In genomic region chr1:218344814-218345672, GRCh38 we compare ENCODE assay signal across 7 cellular contexts. TPM values are rescaled to one million over a fixed set of nuclear protein-coding genes. Genes with fewer than 3 reads are reported as not detected.
DNase-seq lines count a peak whose midpoint lies in the region; ATAC-seq and TF ChIP-seq lines count a peak whose summit lies in the region.

Gene TGFB2 (plus strand): TSS chr1:218345336. CDS start chr1:218346702, 1,366 bp downstream.

- H2BK12ac ChIP-seq in mesenchymal stem cell (ENCODE audit: low read length in 2 of 2), result peak within 1 kb of the TSS in 1 of 2 experiments; percentile 8

- H3K23ac ChIP-seq in mesenchymal stem cell (ENCODE audit: low read length in 2 of 2), result peak within 1 kb of the TSS in 1 of 2 experiments; percentile 81

- peak within 1 kb of the TSS; percentile 56 for H3K4me2 ChIP-seq in mesenchymal stem cell (ENCODE audit: low read length, poor library complexity, severe bottlenecking)

- peak within 1 kb of the TSS; percentile 26 to 54 for H3K4ac ChIP-seq in mesenchymal stem cell (ENCODE audit: low read depth in 1 of 2, low read length in 2 of 2)

- H2BK120ac ChIP-seq in mesenchymal stem cell (ENCODE audit: low read depth, low read length), result no peak within 1 kb of the TSS

- DNase-seq in GM03348 (ENCODE audit: low spot score), result peak; percentile 45
- DNase-seq in SW480 (ENCODE audit: low spot score), result peak; percentile 14
- peak; percentile 57 for DNase-seq in epithelial cell of esophagus (ENCODE audit: low read depth)
- DNase-seq in mesenchymal stem cell, result peak; percentile 89
- peak; percentile 64 to 84 for DNase-seq in tibial artery

- H3K27ac ChIP-seq in HUES64 (ENCODE audit: low read depth, low read length) (no peak within 1 kb of the TSS), mesenchymal stem cell (ENCODE audit: low read length, poor library complexity, severe bottlenecking) (peak within 1 kb of the TSS; percentile 99), tibial artery (peak within 1 kb of the TSS; percentile 94)

- H3K9ac ChIP-seq in HUES64 (ENCODE audit: low read depth, low read length) (peak within 1 kb of the TSS; percentile 63), mesenchymal stem cell (ENCODE audit: low read length) (peak within 1 kb of the TSS; percentile 96)

- H3K36me3 ChIP-seq in HUES64 (ENCODE audit: insufficient read depth, low read length) (no peaks in the 10 kb centered on the region), mesenchymal stem cell (ENCODE audit: control insufficient read depth in 1 of 2, insufficient read depth in 2 of 2, low read depth in 1 of 2, low read length in 2 of 2) (no peaks in the 10 kb centered on the region), tibial artery (no peaks in the 10 kb centered on the region)

- intact Hi-C loops in tibial artery (cut with DNase I; ENCODE audit: low total_unique reads), result loop anchor here (5.0 to 10.0 kb wide), 3 partner anchors 117 to 640 kb away; no protein-coding TSS in a partner anchor

- H2AFZ ChIP-seq in mesenchymal stem cell (ENCODE audit: low read depth, low read length), result peak within 1 kb of the TSS; percentile 30

- peak within 1 kb of the TSS; percentile 46 for H2BK5ac ChIP-seq in mesenchymal stem cell (ENCODE audit: low read depth, low read length, poor library complexity, severe bottlenecking)

- H3K9me3 ChIP-seq in HUES64 (ENCODE audit: insufficient read depth, low read depth, low read length) (no peaks in the 10 kb centered on the region), mesenchymal stem cell (ENCODE audit: control insufficient read depth, low read length) (no peaks in the 10 kb centered on the region), tibial artery (no peaks in the 10 kb centered on the region)

- peak within 1 kb of the TSS; percentile 42 for H4K8ac ChIP-seq in mesenchymal stem cell (ENCODE audit: low read length)

- peaks cover 4% of the 10 kb centered on the region for H3K79me1 ChIP-seq in mesenchymal stem cell (replicated peaks; ENCODE audit: low read length, poor library complexity, severe bottlenecking)

- H3K27me3 ChIP-seq in HUES64 (ENCODE audit: insufficient read depth, low read length) (peaks cover 39% of the 10 kb centered on the region), mesenchymal stem cell (ENCODE audit: control insufficient read depth in 1 of 2, insufficient read depth in 1 of 2, low read length in 2 of 2) (no peaks in the 10 kb centered on the region), tibial artery (no peaks in the 10 kb centered on the region)

- H3K4me3 ChIP-seq in HUES64 (ENCODE audit: low read length), result peak within 1 kb of the TSS; percentile 64
- H3K4me3 ChIP-seq in epithelial cell of esophagus (ENCODE audit: low read length), result peak within 1 kb of the TSS; percentile 62
- peak within 1 kb of the TSS; percentile 82 to 90 for H3K4me3 ChIP-seq in mesenchymal stem cell (ENCODE audit: insufficient read depth in 1 of 2, low read depth in 1 of 2, low read length in 2 of 2)
- H3K4me3 ChIP-seq in tibial artery, result peak within 1 kb of the TSS; percentile 70 to 75

- no peak within 1 kb of the TSS for H4K91ac ChIP-seq in mesenchymal stem cell (ENCODE audit: low read length)

- peak; percentile 35 for ATAC-seq in GM21529 (IDR thresholded peaks at IDR 0.05; ENCODE audit: unreplicated experiment)

- H3K18ac ChIP-seq in mesenchymal stem cell (ENCODE audit: low read depth in 1 of 2, low read length in 2 of 2), result peak within 1 kb of the TSS; percentile 62 to 85

- peak within 1 kb of the TSS; percentile 79 for H2BK15ac ChIP-seq in mesenchymal stem cell (ENCODE audit: low read depth, poor library complexity, severe bottlenecking)

- peaks cover 6% of the 10 kb centered on the region for H3K4me1 ChIP-seq in HUES64 (ENCODE audit: insufficient read depth, low read length)
- H3K4me1 ChIP-seq in mesenchymal stem cell (ENCODE audit: control insufficient read depth, insufficient read depth, low read depth, low read length), result no peaks in the 10 kb centered on the region
- peaks cover 0 to 27% (median 11%) of the 10 kb centered on the region in 4 donors for H3K4me1 ChIP-seq in tibial artery

- TF ChIP-seq CTCF in epithelial cell of esophagus (IDR thresholded peaks at IDR 0.05; ENCODE audit: insufficient read depth, low read depth, low read length, missing control alignments) (no peak), tibial artery (IDR thresholded peaks at IDR 0.05) (no peak)

- H2AK5ac ChIP-seq in mesenchymal stem cell (ENCODE audit: low read length, severe bottlenecking), result no peak within 1 kb of the TSS

- WGBS in HUES64, result 8% methylated on average over 22 of the region's 22 CpGs
- 4% methylated on average over 22 of the region's 22 CpGs for WGBS in mesenchymal stem cell

- peak within 1 kb of the TSS in 1 of 2 experiments; percentile 51 for H3K14ac ChIP-seq in mesenchymal stem cell (ENCODE audit: low read length in 2 of 2)

RNA-seq across cellular contexts. Expression of gene TGFB2, which starts in this region (rescaled TPM):
- 1.1 TPM for polyA plus RNA-seq in HUES64 (2013, experiment 1 of 2)
- 3.7 TPM for polyA plus RNA-seq in HUES64 (2013, experiment 2 of 2)
- polyA plus RNA-seq in mesenchymal stem cell (2013, experiment 1 of 2), result 23.5 TPM
- 23.9 TPM for polyA plus RNA-seq in mesenchymal stem cell (2013, experiment 2 of 2)

Comparison
In these comparisons a context has a peak if more than half of its experiments do, and no peak if none do; other contexts are left out.
1. DNase-seq: peak in every context shown above with its lines; median percentile 89 in mesenchymal stem cell; 74 in tibial artery; 57 in epithelial cell of esophagus; 45 in GM03348; 14 in SW480.